Comparison of ENCODE assay signal across 13 cellular contexts in genomic region chr14:95725685-95726336, GRCh38. TPM values are rescaled to one million over a fixed set of nuclear protein-coding genes. Genes with fewer than 3 reads are reported as not detected.
A peak's percentile ranks its signal among the peaks of the same experiment; 100 is the strongest.
DNase-seq lines count a peak whose midpoint lies in the region; ATAC-seq and TF ChIP-seq lines count a peak whose summit lies in the region.
"Had no signal": no experiment of that assay in that cellular context is flagged by ENCODE, and none has a peak within 500 bp of the region (broad histone marks: within the 10 kb centered on the region; RNA-seq: fewer than 3 reads in every experiment).

No MANE protein-coding gene starts in this region.

- CTCF ChIA-PET in mammary epithelial cell (lab: Charles Lee; ENCODE audit: low non-redundant PET): no interaction called here

- H3K4me2 ChIP-seq in osteoblast (ENCODE audit: insufficient read depth, low read length) (no peak overlapping the region), mammary epithelial cell (ENCODE audit: insufficient read depth, low read depth, low read length) (no peak overlapping the region)
- H3K4me2 ChIP-seq: GM23338 had no signal

- H3K4me3 ChIP-seq in osteoblast (ENCODE audit: insufficient read depth, low read length) (no peak overlapping the region), ovary (no peak overlapping the region), mammary epithelial cell (replicated peaks in 1 of 3; ENCODE audit: insufficient read depth in 1 of 3, low read depth in 2 of 3, low read length in 3 of 3) (no peak overlapping the region)
- H3K4me3 ChIP-seq: GM23338 had no signal

- H2AFZ ChIP-seq in osteoblast (ENCODE audit: low read length) (no peak overlapping the region), mammary epithelial cell (ENCODE audit: low read depth, low read length) (no peak overlapping the region)
- H2AFZ ChIP-seq: GM23338 had no signal

- no peak for TF ChIP-seq EP300 in ovary (IDR thresholded peaks at IDR 0.05)

- intact Hi-C loops in ovary (cut with DNase I) (no loop called here), mammary epithelial cell (cut with micrococcal nuclease) (no loop called here)

- H3K9me3 ChIP-seq in osteoblast (ENCODE audit: low read depth, low read length) (no peaks in the 10 kb centered on the region), ovary (no peaks in the 10 kb centered on the region), mammary epithelial cell (replicated peaks; ENCODE audit: insufficient read depth, low read length) (no peaks in the 10 kb centered on the region)

- whole genome bisulfite sequencing in ovary, 3 donors: 74 to 81% (median 79%) methylated on average over 5 of the region's 5 CpGs
- WGBS in mammary epithelial cell (ENCODE audit: low coverage, missing lambda C conversion rate): 45% methylated on average over 5 of the region's 5 CpGs

- no peak for TF ChIP-seq POLR2A in ovary (IDR thresholded peaks at IDR 0.05)

- no peaks in the 10 kb centered on the region for H3K36me3 ChIP-seq in osteoblast (ENCODE audit: insufficient read depth, low read length)
- H3K36me3 ChIP-seq in ovary: no peaks in the 10 kb centered on the region
- no peaks in the 10 kb centered on the region for H3K36me3 ChIP-seq in mammary epithelial cell (ENCODE audit: insufficient read depth, low read length)
- H3K36me3 ChIP-seq: brain microvascular endothelial cell had no signal

- H3K27me3 ChIP-seq in osteoblast (ENCODE audit: insufficient read depth, low read length): no peaks in the 10 kb centered on the region
- no peaks in the 10 kb centered on the region for H3K27me3 ChIP-seq in ovary
- no peaks in the 10 kb centered on the region for H3K27me3 ChIP-seq in mammary epithelial cell (ENCODE audit: insufficient read depth, low read length)
- H3K27me3 ChIP-seq: brain microvascular endothelial cell had no signal

- dilution Hi-C loops in mammary epithelial cell (cut with HindIII; ENCODE audit: low sequenced_read_pairs): no loop called here

- H3K4me1 ChIP-seq in osteoblast (ENCODE audit: insufficient read depth, low read length) (no peaks in the 10 kb centered on the region), ovary (ENCODE audit: insufficient read depth) (no peaks in the 10 kb centered on the region), mammary epithelial cell (ENCODE audit: insufficient read depth, low read length) (no peaks in the 10 kb centered on the region)

- DNase-seq in myocyte (ENCODE audit: low read depth) (peak; percentile 6), osteoblast (ENCODE audit: insufficient read length, low spot score, missing footprints) (no peak), ovary (no peak), mammary epithelial cell (no peak)
- no peak for DNase-seq in stimulated activated naive CD4-positive, alpha-beta T cell (lab: John Stamatoyannopoulos, UW)
- DNase-seq: brain microvascular endothelial cell, nephron progenitor cell, T1000 had no signal

- ATAC-seq in GM18868 (IDR thresholded peaks at IDR 0.05; ENCODE audit: unreplicated experiment) (peak; percentile 80), GM21515 (IDR thresholded peaks at IDR 0.05; ENCODE audit: unreplicated experiment) (peak; percentile 89), HG03066 (IDR thresholded peaks at IDR 0.05; ENCODE audit: low read depth, unreplicated experiment) (peak; percentile 76)
- ATAC-seq: GM23338 had no signal

- in situ Hi-C loops in mammary epithelial cell (cut with MboI; ENCODE audit: low sequenced_read_pairs in 2 of 2): no loop called here

- no peak overlapping the region for H3K9ac ChIP-seq in mammary epithelial cell (ENCODE audit: insufficient read depth, low read length)

- TF ChIP-seq CTCF in osteoblast (IDR thresholded peaks at IDR 0.05; ENCODE audit: extremely low read depth, low read depth, low read length) (no peak), ovary (IDR thresholded peaks at IDR 0.05) (no peak), mammary epithelial cell (conservative IDR thresholded peaks at IDR 0.05 in 1 of 2, IDR thresholded peaks at IDR 0.05 in 1 of 2; ENCODE audit: extremely low read depth in 1 of 2, insufficient read depth in 1 of 2, low read depth in 1 of 2, low read length in 2 of 2) (no peak)

- H4K20me1 ChIP-seq in osteoblast (ENCODE audit: insufficient read depth, low read length) (no peaks in the 10 kb centered on the region), mammary epithelial cell (ENCODE audit: insufficient read depth, low read length) (no peaks in the 10 kb centered on the region)

- no TSS peak for BruUV-seq in mammary epithelial cell (replicated peaks; lab: Mats Ljungman, UMichigan)

- H3K79me2 ChIP-seq in osteoblast (ENCODE audit: insufficient read depth, low read length) (no peaks in the 10 kb centered on the region), mammary epithelial cell (ENCODE audit: insufficient read depth, low read length) (no peaks in the 10 kb centered on the region)

- H3K27ac ChIP-seq in osteoblast (ENCODE audit: low read depth, low read length) (no peak overlapping the region), ovary (no peak overlapping the region), mammary epithelial cell (ENCODE audit: insufficient read depth, low read depth, low read length) (no peak overlapping the region)
- H3K27ac ChIP-seq: brain microvascular endothelial cell had no signal

RNA-seq across cellular contexts. Expression of gene TCL1A, which starts 11.9 kb away (rescaled TPM):
- total RNA-seq in myocyte (not detected in 2 replicates), osteoblast (not detected in 2 replicates), ovary (not detected), mammary epithelial cell (not detected)
- not detected for polyA plus RNA-seq in myocyte (2012)
- polyA plus RNA-seq in ovary (under 1 TPM; 0.13 to 0.70 TPM), mammary epithelial cell (not detected)
- polyA minus RNA-seq in mammary epithelial cell: not detected
- total RNA-seq: subcutaneous adipose tissue had no signal

RNA-seq across cellular contexts. Expression of gene TCL1B, which starts 39.6 kb away (rescaled TPM):
- not detected in 2 replicates for total RNA-seq in myocyte
- polyA plus RNA-seq in myocyte (2012): not detected
- not detected in 2 replicates for total RNA-seq in osteoblast
- not detected for total RNA-seq in ovary
- under 1 TPM in 1 of 2 donors, not detected in 1; 0.07 TPM for polyA plus RNA-seq in ovary
- total RNA-seq in mammary epithelial cell: not detected
- not detected for polyA plus RNA-seq in mammary epithelial cell
- not detected for polyA minus RNA-seq in mammary epithelial cell
- total RNA-seq: subcutaneous adipose tissue had no signal
